In the genomic region with DNA sequence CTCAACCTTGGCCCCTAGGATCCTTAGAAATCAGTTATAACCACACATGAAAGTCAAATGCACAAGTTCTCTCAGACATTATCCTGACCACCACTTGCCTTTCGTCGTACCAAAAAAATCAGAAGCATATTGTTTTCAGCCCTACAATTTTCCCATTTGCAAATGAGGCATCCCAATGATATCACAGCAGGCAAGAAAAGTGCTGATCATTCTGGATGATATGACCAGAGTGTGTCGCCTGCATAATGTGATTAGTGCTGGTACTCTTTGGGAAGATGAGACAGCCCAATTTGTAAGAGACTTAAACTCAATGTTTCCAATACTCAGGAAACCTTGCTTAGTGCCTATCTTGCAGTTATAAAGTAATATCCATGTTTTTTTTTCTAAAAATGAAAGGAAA, we compare ENCODE assay signal across 1 cellular context.
A peak's percentile ranks its signal among the peaks of the same experiment; 100 is the strongest.
TF ChIP-seq lines count a peak whose summit lies in the region.

No MANE protein-coding gene starts in this region.

TF ChIP-seq in K562, 482 proteins besides CTCF, POLR2A, EP300 and RAD21 (continued from another document and continues in another):
- TF ChIP-seq, protein P1, sequence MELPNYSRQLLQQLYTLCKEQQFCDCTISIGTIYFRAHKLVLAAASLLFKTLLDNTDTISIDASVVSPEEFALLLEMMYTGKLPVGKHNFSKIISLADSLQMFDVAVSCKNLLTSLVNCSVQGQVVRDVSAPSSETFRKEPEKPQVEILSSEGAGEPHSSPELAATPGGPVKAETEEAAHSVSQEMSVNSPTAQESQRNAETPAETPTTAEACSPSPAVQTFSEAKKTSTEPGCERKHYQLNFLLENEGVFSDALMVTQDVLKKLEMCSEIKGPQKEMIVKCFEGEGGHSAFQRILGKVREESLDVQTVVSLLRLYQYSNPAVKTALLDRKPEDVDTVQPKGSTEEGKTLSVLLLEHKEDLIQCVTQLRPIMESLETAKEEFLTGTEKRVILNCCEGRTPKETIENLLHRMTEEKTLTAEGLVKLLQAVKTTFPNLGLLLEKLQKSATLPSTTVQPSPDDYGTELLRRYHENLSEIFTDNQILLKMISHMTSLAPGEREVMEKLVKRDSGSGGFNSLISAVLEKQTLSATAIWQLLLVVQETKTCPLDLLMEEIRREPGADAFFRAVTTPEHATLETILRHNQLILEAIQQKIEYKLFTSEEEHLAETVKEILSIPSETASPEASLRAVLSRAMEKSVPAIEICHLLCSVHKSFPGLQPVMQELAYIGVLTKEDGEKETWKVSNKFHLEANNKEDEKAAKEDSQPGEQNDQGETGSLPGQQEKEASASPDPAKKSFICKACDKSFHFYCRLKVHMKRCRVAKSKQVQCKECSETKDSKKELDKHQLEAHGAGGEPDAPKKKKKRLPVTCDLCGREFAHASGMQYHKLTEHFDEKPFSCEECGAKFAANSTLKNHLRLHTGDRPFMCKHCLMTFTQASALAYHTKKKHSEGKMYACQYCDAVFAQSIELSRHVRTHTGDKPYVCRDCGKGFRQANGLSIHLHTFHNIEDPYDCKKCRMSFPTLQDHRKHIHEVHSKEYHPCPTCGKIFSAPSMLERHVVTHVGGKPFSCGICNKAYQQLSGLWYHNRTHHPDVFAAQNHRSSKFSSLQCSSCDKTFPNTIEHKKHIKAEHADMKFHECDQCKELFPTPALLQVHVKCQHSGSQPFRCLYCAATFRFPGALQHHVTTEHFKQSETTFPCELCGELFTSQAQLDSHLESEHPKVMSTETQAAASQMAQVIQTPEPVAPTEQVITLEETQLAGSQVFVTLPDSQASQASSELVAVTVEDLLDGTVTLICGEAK (IDR thresholded peaks at IDR 0.05), result no peak
- TF ChIP-seq, protein P1 (CRISPR knock-in tag; IDR thresholded peaks at IDR 0.05), result no peak
- TF ChIP-seq ZNF24 (IDR thresholded peaks at IDR 0.05), result no peak
- 0 out of 2 replicates have a peak, but pooled peaks have one; percentile 11 for TF ChIP-seq GATA2 (CRISPR knock-in tag; IDR thresholded peaks at IDR 0.05)
- TF ChIP-seq, protein P2, sequence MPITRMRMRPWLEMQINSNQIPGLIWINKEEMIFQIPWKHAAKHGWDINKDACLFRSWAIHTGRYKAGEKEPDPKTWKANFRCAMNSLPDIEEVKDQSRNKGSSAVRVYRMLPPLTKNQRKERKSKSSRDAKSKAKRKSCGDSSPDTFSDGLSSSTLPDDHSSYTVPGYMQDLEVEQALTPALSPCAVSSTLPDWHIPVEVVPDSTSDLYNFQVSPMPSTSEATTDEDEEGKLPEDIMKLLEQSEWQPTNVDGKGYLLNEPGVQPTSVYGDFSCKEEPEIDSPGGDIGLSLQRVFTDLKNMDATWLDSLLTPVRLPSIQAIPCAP (CRISPR knock-in tag; IDR thresholded peaks at IDR 0.05; ENCODE audit: borderline replicate concordance), result no peak
- TF ChIP-seq ETV1 (tag; conservative IDR thresholded peaks at IDR 0.05; ENCODE audit: low read depth), result no peak
- TF ChIP-seq RB1 (IDR thresholded peaks at IDR 0.05; ENCODE audit: low read depth), result no peak
- no peak for TF ChIP-seq U2AF1 (optimal IDR thresholded peaks at IDR 0.05; ENCODE audit: low read depth, low read length)
- TF ChIP-seq C11orf30 (IDR thresholded peaks at IDR 0.05; ENCODE audit: low read depth), result peak; percentile 80
- TF ChIP-seq PTRF (tag; IDR thresholded peaks at IDR 0.05), result no peak
- TF ChIP-seq NBN (IDR thresholded peaks at IDR 0.05; ENCODE audit: low read depth), result no peak
- TF ChIP-seq TAF7 (tag; IDR thresholded peaks at IDR 0.05), result no peak
- TF ChIP-seq, protein P3, sequence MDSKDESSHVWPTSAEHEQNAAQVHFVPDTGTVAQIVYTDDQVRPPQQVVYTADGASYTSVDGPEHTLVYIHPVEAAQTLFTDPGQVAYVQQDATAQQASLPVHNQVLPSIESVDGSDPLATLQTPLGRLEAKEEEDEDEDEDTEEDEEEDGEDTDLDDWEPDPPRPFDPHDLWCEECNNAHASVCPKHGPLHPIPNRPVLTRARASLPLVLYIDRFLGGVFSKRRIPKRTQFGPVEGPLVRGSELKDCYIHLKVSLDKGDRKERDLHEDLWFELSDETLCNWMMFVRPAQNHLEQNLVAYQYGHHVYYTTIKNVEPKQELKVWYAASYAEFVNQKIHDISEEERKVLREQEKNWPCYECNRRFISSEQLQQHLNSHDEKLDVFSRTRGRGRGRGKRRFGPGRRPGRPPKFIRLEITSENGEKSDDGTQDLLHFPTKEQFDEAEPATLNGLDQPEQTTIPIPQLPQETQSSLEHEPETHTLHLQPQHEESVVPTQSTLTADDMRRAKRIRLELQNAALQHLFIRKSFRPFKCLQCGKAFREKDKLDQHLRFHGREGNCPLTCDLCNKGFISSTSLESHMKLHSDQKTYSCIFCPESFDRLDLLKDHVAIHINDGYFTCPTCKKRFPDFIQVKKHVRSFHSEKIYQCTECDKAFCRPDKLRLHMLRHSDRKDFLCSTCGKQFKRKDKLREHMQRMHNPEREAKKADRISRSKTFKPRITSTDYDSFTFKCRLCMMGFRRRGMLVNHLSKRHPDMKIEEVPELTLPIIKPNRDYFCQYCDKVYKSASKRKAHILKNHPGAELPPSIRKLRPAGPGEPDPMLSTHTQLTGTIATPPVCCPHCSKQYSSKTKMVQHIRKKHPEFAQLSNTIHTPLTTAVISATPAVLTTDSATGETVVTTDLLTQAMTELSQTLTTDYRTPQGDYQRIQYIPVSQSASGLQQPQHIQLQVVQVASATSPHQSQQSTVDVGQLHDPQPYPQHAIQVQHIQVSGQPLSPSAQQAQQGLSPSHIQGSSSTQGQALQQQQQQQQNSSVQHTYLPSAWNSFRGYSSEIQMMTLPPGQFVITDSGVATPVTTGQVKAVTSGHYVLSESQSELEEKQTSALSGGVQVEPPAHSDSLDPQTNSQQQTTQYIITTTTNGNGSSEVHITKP (IDR thresholded peaks at IDR 0.05; ENCODE audit: partially characterized antibody), result peak; percentile 1
- TF ChIP-seq TAF15 (IDR thresholded peaks at IDR 0.05; ENCODE audit: low read depth, low read length), result no peak
- TF ChIP-seq SMAD1 (IDR thresholded peaks at IDR 0.05; ENCODE audit: low read depth, low read length, partially characterized antibody), result no peak
- no peak for TF ChIP-seq ZZZ3 (IDR thresholded peaks at IDR 0.05)
- TF ChIP-seq RBM14 (IDR thresholded peaks at IDR 0.05; ENCODE audit: borderline replicate concordance, insufficient read depth, low read depth, low read length), result no peak
- no peak for TF ChIP-seq GATAD2B (IDR thresholded peaks at IDR 0.05; ENCODE audit: borderline replicate concordance)
- peak; percentile 77 for TF ChIP-seq NFE2 (IDR thresholded peaks at IDR 0.05; ENCODE audit: low read depth)
- no peak for TF ChIP-seq ZNF561 (CRISPR knock-in tag; conservative IDR thresholded peaks at IDR 0.05)
- no peak for TF ChIP-seq LEF1 (IDR thresholded peaks at IDR 0.05)
- no peak for TF ChIP-seq KAT2B (IDR thresholded peaks at IDR 0.05; ENCODE audit: low read depth, low read length)
- no peak for TF ChIP-seq DMBX1 (CRISPR knock-in tag; IDR thresholded peaks at IDR 0.05; ENCODE audit: borderline replicate concordance)
- TF ChIP-seq TAL1 (IDR thresholded peaks at IDR 0.05), result peak; percentile 68
- TF ChIP-seq ZNF408 (CRISPR knock-in tag; IDR thresholded peaks at IDR 0.05; ENCODE audit: low read depth), result no peak
- TF ChIP-seq MAFF (IDR thresholded peaks at IDR 0.05; ENCODE audit: low read length), result 0 out of 2 replicates have a peak, but pooled peaks have one; percentile 4
- TF ChIP-seq CBX1 (IDR thresholded peaks at IDR 0.05; ENCODE audit: low read depth), result no peak
- TF ChIP-seq, protein P4, sequence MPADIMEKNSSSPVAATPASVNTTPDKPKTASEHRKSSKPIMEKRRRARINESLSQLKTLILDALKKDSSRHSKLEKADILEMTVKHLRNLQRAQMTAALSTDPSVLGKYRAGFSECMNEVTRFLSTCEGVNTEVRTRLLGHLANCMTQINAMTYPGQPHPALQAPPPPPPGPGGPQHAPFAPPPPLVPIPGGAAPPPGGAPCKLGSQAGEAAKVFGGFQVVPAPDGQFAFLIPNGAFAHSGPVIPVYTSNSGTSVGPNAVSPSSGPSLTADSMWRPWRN (IDR thresholded peaks at IDR 0.05; ENCODE audit: low read depth), result no peak
- no peak for TF ChIP-seq ZNF263 (CRISPR knock-in tag; IDR thresholded peaks at IDR 0.05; ENCODE audit: borderline replicate concordance)
- TF ChIP-seq, protein P5, sequence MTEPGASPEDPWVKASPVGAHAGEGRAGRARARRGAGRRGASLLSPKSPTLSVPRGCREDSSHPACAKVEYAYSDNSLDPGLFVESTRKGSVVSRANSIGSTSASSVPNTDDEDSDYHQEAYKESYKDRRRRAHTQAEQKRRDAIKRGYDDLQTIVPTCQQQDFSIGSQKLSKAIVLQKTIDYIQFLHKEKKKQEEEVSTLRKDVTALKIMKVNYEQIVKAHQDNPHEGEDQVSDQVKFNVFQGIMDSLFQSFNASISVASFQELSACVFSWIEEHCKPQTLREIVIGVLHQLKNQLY (CRISPR knock-in tag; conservative IDR thresholded peaks at IDR 0.05), result no peak
- no peak for TF ChIP-seq MTF1 (CRISPR knock-in tag; IDR thresholded peaks at IDR 0.05; ENCODE audit: borderline replicate concordance)
- TF ChIP-seq, protein P6, sequence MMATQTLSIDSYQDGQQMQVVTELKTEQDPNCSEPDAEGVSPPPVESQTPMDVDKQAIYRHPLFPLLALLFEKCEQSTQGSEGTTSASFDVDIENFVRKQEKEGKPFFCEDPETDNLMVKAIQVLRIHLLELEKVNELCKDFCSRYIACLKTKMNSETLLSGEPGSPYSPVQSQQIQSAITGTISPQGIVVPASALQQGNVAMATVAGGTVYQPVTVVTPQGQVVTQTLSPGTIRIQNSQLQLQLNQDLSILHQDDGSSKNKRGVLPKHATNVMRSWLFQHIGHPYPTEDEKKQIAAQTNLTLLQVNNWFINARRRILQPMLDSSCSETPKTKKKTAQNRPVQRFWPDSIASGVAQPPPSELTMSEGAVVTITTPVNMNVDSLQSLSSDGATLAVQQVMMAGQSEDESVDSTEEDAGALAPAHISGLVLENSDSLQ (IDR thresholded peaks at IDR 0.05), result no peak
- TF ChIP-seq FOXM1 (IDR thresholded peaks at IDR 0.05; ENCODE audit: low read depth), result no peak
- TF ChIP-seq FOXM1 (CRISPR knock-in tag; IDR thresholded peaks at IDR 0.05; ENCODE audit: low read depth), result no peak
- no peak for TF ChIP-seq CC2D1A (IDR thresholded peaks at IDR 0.05)
- no peak for TF ChIP-seq XRCC5 (IDR thresholded peaks at IDR 0.05; ENCODE audit: low read depth, low read length)
- peak; percentile 41; the same call in 1 of the 2 replicates for TF ChIP-seq JUND (IDR thresholded peaks at IDR 0.05; ENCODE audit: borderline replicate concordance, low read depth, low read length)
- TF ChIP-seq JUND (tag; IDR thresholded peaks at IDR 0.05; ENCODE audit: borderline replicate concordance, low read depth, low read length), result no peak; the same call in 2 of the 3 replicates
- no peak for TF ChIP-seq SMAD3 (CRISPR knock-in tag; conservative IDR thresholded peaks at IDR 0.05)
- no peak for TF ChIP-seq ZNF133 (CRISPR knock-in tag; IDR thresholded peaks at IDR 0.05)
- TF ChIP-seq RBM17 (IDR thresholded peaks at IDR 0.05; ENCODE audit: borderline replicate concordance, low read depth, low read length), result no peak
- peak; percentile 82 for TF ChIP-seq ARID1B (IDR thresholded peaks at IDR 0.05)
- TF ChIP-seq PHF8 (IDR thresholded peaks at IDR 0.05; ENCODE audit: borderline replicate concordance, low read length), result no peak
- no peak for TF ChIP-seq POLR2B (IDR thresholded peaks at IDR 0.05; ENCODE audit: low read depth, partially characterized antibody)
- no peak for TF ChIP-seq PHTF2 (CRISPR knock-in tag; IDR thresholded peaks at IDR 0.05)
- TF ChIP-seq, protein P7, sequence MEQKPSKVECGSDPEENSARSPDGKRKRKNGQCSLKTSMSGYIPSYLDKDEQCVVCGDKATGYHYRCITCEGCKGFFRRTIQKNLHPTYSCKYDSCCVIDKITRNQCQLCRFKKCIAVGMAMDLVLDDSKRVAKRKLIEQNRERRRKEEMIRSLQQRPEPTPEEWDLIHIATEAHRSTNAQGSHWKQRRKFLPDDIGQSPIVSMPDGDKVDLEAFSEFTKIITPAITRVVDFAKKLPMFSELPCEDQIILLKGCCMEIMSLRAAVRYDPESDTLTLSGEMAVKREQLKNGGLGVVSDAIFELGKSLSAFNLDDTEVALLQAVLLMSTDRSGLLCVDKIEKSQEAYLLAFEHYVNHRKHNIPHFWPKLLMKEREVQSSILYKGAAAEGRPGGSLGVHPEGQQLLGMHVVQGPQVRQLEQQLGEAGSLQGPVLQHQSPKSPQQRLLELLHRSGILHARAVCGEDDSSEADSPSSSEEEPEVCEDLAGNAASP (IDR thresholded peaks at IDR 0.05), result no peak
- TF ChIP-seq BCOR (IDR thresholded peaks at IDR 0.05), result no peak
- TF ChIP-seq NFE2L1 (tag; IDR thresholded peaks at IDR 0.05; ENCODE audit: borderline replicate concordance, low read depth), result no peak
- TF ChIP-seq FOXK2 (conservative IDR thresholded peaks at IDR 0.05 in 1 of 2, IDR thresholded peaks at IDR 0.05 in 1 of 2; ENCODE audit: low read depth in 2 of 2), result no peak
- TF ChIP-seq CBX5 (IDR thresholded peaks at IDR 0.05; ENCODE audit: borderline replicate concordance, low read depth), result no peak
- TF ChIP-seq CSDE1 (IDR thresholded peaks at IDR 0.05), result no peak
- no peak for TF ChIP-seq ZNF79 (CRISPR knock-in tag; IDR thresholded peaks at IDR 0.05; ENCODE audit: low read depth)
